Comparison of ENCODE assay signal across 8 cellular contexts in genomic region chr15:40104865-40105516, GRCh38. TPM values are rescaled to one million over a fixed set of nuclear protein-coding genes. Genes with fewer than 3 reads are reported as not detected.
DNase-seq lines count a peak whose midpoint lies in the region; ATAC-seq and TF ChIP-seq lines count a peak whose summit lies in the region.

No MANE protein-coding gene starts in this region.

- H3K36me3 Mint-ChIP-seq in activated CD4-positive, alpha-beta memory T cell treated with anti-CD3 and anti-CD28 coated beads for 36 hours = no peaks in the 10 kb centered on the region

- H3K36me3 ChIP-seq in lung (ENCODE audit: control insufficient read depth in 2 of 2, insufficient read depth in 2 of 2, low read length in 2 of 2) = peaks cover 0 to 2% of the 10 kb centered on the region in 2 donors

- peaks cover 61% of the 10 kb centered on the region for H3K4me1 Mint-ChIP-seq in activated CD4-positive, alpha-beta memory T cell treated with anti-CD3 and anti-CD28 coated beads for 36 hours (ENCODE audit: low read depth)

- H3K27ac Mint-ChIP-seq in activated CD4-positive, alpha-beta memory T cell treated with anti-CD3 and anti-CD28 coated beads for 36 hours = no peak overlapping the region

- no peaks in the 10 kb centered on the region for H3K27me3 Mint-ChIP-seq in activated CD4-positive, alpha-beta memory T cell treated with anti-CD3 and anti-CD28 coated beads for 36 hours

- ATAC-seq in HG03460 (IDR thresholded peaks at IDR 0.05; ENCODE audit: unreplicated experiment) (peak; percentile 20), lung (ENCODE audit: insufficient read depth, low FRiP score) (peak; percentile 53), GM18519 (IDR thresholded peaks at IDR 0.05; ENCODE audit: low FRiP score, unreplicated experiment) (no peak)

- no peak overlapping the region for H3K4me3 Mint-ChIP-seq in activated CD4-positive, alpha-beta memory T cell treated with anti-CD3 and anti-CD28 coated beads for 36 hours

- H3K9me3 ChIP-seq in lung (ENCODE audit: control insufficient read depth in 2 of 2, insufficient read depth in 1 of 2, low read length in 1 of 2) = no peaks in the 10 kb centered on the region

- TF ChIP-seq CTCF in dorsolateral prefrontal cortex (IDR thresholded peaks at IDR 0.05 in 54 of 56, conservative IDR thresholded peaks at IDR 0.05 in 2 of 56; ENCODE audit: low read depth in 1 of 56, partially characterized antibody in 56 of 56) (peak; percentile 72 to 97 (median 90)), lung (IDR thresholded peaks at IDR 0.05; ENCODE audit: control extremely low read depth, extremely low read depth) (peak; percentile 77)

- intact Hi-C loops in activated CD4-positive, alpha-beta memory T cell treated with anti-CD3 and anti-CD28 coated beads for 36 hours (cut with micrococcal nuclease) = loop anchor here (5.0 to 10.0 kb wide), 2 partner anchors 170 to 323 kb away; partner anchors contain the start of gene FSIP1
- intact Hi-C loops in dorsolateral prefrontal cortex (cut with DNase I) = loop anchor here (1.0 to 10.0 kb wide), 8 partner anchors 36 to 172 kb away; partner anchors contain the start of genes BUB1B (in 1 of the 2) and SRP14 (in 1 of the 2)

- H3K9me3 Mint-ChIP-seq in activated CD4-positive, alpha-beta memory T cell treated with anti-CD3 and anti-CD28 coated beads for 36 hours = no peaks in the 10 kb centered on the region

- DNase-seq in NCI-H748 treated with DMSO at 0.1 percent for 48 hours (lab: John Stamatoyannopoulos, UW) (peak; percentile 77), dorsolateral prefrontal cortex (peak; percentile 74 to 92 (median 87)), lung (ENCODE audit: low spot score) (peak; percentile 89)
- peak; percentile 85 for DNase-seq in activated CD4-positive, alpha-beta memory T cell treated with anti-CD3 and anti-CD28 coated beads for 36 hours
- peak; percentile 64 to 86 (median 71) for DNase-seq in stimulated activated CD4-positive, alpha-beta T cell treated with anti-CD3 and anti-CD28 coated beads, TNF-alpha, amount 100 ng/mL, for 24 hours (ENCODE audit: low read depth in 3 of 3)

- CTCF ChIA-PET in activated CD4-positive, alpha-beta memory T cell treated with anti-CD3 and anti-CD28 coated beads for 36 hours (lab: Charles Lee) = interaction anchor here (0.6 to 10.5 kb wide), 38 partner anchors 10 to 317 kb away, joined by 3 to 145 read pairs (median 4); partner anchors contain the start of genes BUB1B, PAK6, PLCB2 and SRP14

- WGBS in lung, 2 donors = 3% methylated on average over 16 of the region's 16 CpGs

- H3K4me3 ChIP-seq in GM08714 (ENCODE audit: low read length) (peak overlapping the region; percentile 16; the same call in 1 of the 2 replicates), dorsolateral prefrontal cortex (peak overlapping the region in 15 of 59 donors; percentile 3 to 42 (median 15)), lung (no peak overlapping the region)

- POLR2A ChIA-PET in activated CD4-positive, alpha-beta memory T cell treated with anti-CD3 and anti-CD28 coated beads for 36 hours (lab: Charles Lee) = interaction anchor here (1.1 to 2.4 kb wide), 4 partner anchors 57 to 66 kb away, joined by 3 to 12 read pairs (median 4); partner anchors contain the start of gene SRP14

- H3K4me1 ChIP-seq in lung (ENCODE audit: control insufficient read depth in 2 of 2, insufficient read depth in 2 of 2, low read length in 2 of 2) = peaks cover 11 to 63% of the 10 kb centered on the region in 2 donors

- H3K27me3 ChIP-seq in dorsolateral prefrontal cortex (no peaks in the 10 kb centered on the region), lung (ENCODE audit: control insufficient read depth, insufficient read depth) (no peaks in the 10 kb centered on the region)

- H3K27ac ChIP-seq in dorsolateral prefrontal cortex (peak overlapping the region in 37 of 59 donors; percentile 3 to 84 (median 54)), lung (ENCODE audit: low read depth in 1 of 2, low read length in 1 of 2) (peak overlapping the region in 1 of 2 donors; percentile 88)

RNA-seq across cellular contexts. Expression of gene BMF, which starts 3.7 kb away (rescaled TPM):
- total RNA-seq in activated CD4-positive, alpha-beta memory T cell treated with anti-CD3 and anti-CD28 coated beads for 36 hours = 1 to 10 TPM; 6.9 to 7.3 TPM
- total RNA-seq in dorsolateral prefrontal cortex (1 to 10 TPM in 117 of 120 experiments, under 1 TPM in 3; 0.89 to 7.2 (median 2.6) TPM), lung (10 to 100 TPM; 11.5 to 42.5 TPM)
- polyA plus RNA-seq in lung = 10 to 100 TPM in 1 of 2 donors, 1 to 10 TPM in 1; 8.8 to 10.8 TPM

RNA-seq across cellular contexts. Expression of gene BUB1B, which starts 55.9 kb away (rescaled TPM):
- 10 to 100 TPM; 88.8 to 96.1 TPM for total RNA-seq in activated CD4-positive, alpha-beta memory T cell treated with anti-CD3 and anti-CD28 coated beads for 36 hours
- total RNA-seq in dorsolateral prefrontal cortex (1 to 10 TPM in 86 of 120 experiments, under 1 TPM in 27, not detected in 7; 0.13 to 8.5 (median 1.8) TPM), lung (1 to 10 TPM; 1.8 to 8.0 TPM)
- 1 to 10 TPM; 1.1 to 2.3 TPM for polyA plus RNA-seq in lung

Comparison
In these comparisons a context has a peak if more than half of its experiments do, and no peak if none do; other contexts are left out.
1. RNA of gene BUB1B, which starts 55.9 kb away (total RNA-seq): 88.8 to 96.1 TPM in activated CD4-positive, alpha-beta memory T cell treated with anti-CD3 and anti-CD28 coated beads for 36 hours; 1.8 to 8.0 TPM in lung and 0.13 to 8.5 TPM in dorsolateral prefrontal cortex; every median in the first group is over 4 times any median in the second.
2. Peak in every context shown above with its lines, with median percentiles within 50 percentile points of each other: DNase-seq.